29 cellular contexts compared by ENCODE assay signal in genomic region chr3:127422663-127423375, GRCh38.
A peak's percentile ranks its signal among the peaks of the same experiment; 100 is the strongest.
DNase-seq lines count a peak whose midpoint lies in the region; ATAC-seq and TF ChIP-seq lines count a peak whose summit lies in the region.
"Had no signal": no experiment of that assay in that cellular context is flagged by ENCODE, and none has a peak within 500 bp of the region (broad histone marks: within the 10 kb centered on the region; RNA-seq: fewer than 3 reads in every experiment).

No MANE protein-coding gene starts in this region.

- intact Hi-C loops in prostate gland (cut with DNase I), result no loop called here

- TF ChIP-seq CTCF in brain (conservative IDR thresholded peaks at IDR 0.05) (no peak), lung (IDR thresholded peaks at IDR 0.05; ENCODE audit: control extremely low read depth, extremely low read depth) (no peak), prostate gland (IDR thresholded peaks at IDR 0.05) (no peak)

- H3K4me3 ChIP-seq in lung (no peak overlapping the region), prostate gland (no peak overlapping the region)
- H3K4me3 ChIP-seq: A549, left lung, upper lobe of right lung had no signal

- peaks cover 0 to 3% (median 0%) of the 10 kb centered on the region in 5 experiments for H3K9me3 Mint-ChIP-seq in brain
- H3K9me3 Mint-ChIP-seq: activated T-cell treated with anti-CD3 and anti-CD28 coated beads, Interleukin-2, amount 50 U/mL, for 24 hours; CD8-positive, alpha-beta T cell; stimulated activated memory B cell treated with anti-CD40 and anti-IgM and Interleukin-4, amounts not matched to agents 10 μg/mL and 1 μg/mL and 100 μg/mL, for 72 hours had no signal

- WGBS in lung, 2 donors, result 62 to 67% methylated on average over 26 of the region's 26 CpGs
- WGBS in prostate gland, result 81% methylated on average over 25 of the region's 26 CpGs

- H3K36me3 Mint-ChIP-seq in brain, result no peaks in the 10 kb centered on the region
- H3K36me3 Mint-ChIP-seq: activated naive CD8-positive, alpha-beta T cell; CD8-positive, alpha-beta T cell; naive B cell; stimulated activated memory B cell treated with anti-CD40 and anti-IgM and Interleukin-4, amounts not matched to agents 10 μg/mL and 1 μg/mL and 100 μg/mL, for 72 hours had no signal

- H3K36me3 ChIP-seq in lung (ENCODE audit: control insufficient read depth in 2 of 2, insufficient read depth in 2 of 2, low read length in 2 of 2) (no peaks in the 10 kb centered on the region), prostate gland (no peaks in the 10 kb centered on the region)
- H3K36me3 ChIP-seq: left lung, upper lobe of right lung had no signal

- peak overlapping the region in 3 of 5 experiments; percentile 43 to 89 (median 86) for H3K27ac Mint-ChIP-seq in brain
- H3K27ac Mint-ChIP-seq: activated CD4-positive, alpha-beta T cell treated with anti-CD3 and anti-CD28 coated beads for 36 hours; activated naive CD8-positive, alpha-beta T cell; activated T-cell treated with anti-CD3 and anti-CD28 coated beads, Interleukin-2, amount 50 U/mL, for 24 hours; CD8-positive, alpha-beta T cell; stimulated activated memory B cell treated with anti-CD40 and anti-IgM and Interleukin-4, amounts not matched to agents 10 μg/mL and 1 μg/mL and 100 μg/mL, for 72 hours had no signal

- ATAC-seq in lung (ENCODE audit: insufficient read depth, low FRiP score), result no peak
- no peak for ATAC-seq in HG03280 (IDR thresholded peaks at IDR 0.05; ENCODE audit: unreplicated experiment)
- ATAC-seq: A549; activated CD4-positive, alpha-beta T cell treated with anti-CD3 and anti-CD28 coated beads for 36 hours; CD8-positive, alpha-beta T cell; left lung; stimulated activated memory B cell treated with anti-CD40 and anti-IgM and Interleukin-4, amounts not matched to agents 10 μg/mL and 1 μg/mL and 100 μg/mL, for 72 hours; upper lobe of right lung had no signal

- H3K4me3 Mint-ChIP-seq in brain, result no peak overlapping the region
- H3K4me3 Mint-ChIP-seq: activated CD4-positive, alpha-beta T cell treated with anti-CD3 and anti-CD28 coated beads for 36 hours; activated naive CD8-positive, alpha-beta T cell; activated T-cell treated with anti-CD3 and anti-CD28 coated beads, Interleukin-2, amount 50 U/mL, for 24 hours; CD8-positive, alpha-beta T cell; naive B cell; stimulated activated memory B cell treated with anti-CD40 and anti-IgM and Interleukin-4, amounts not matched to agents 10 μg/mL and 1 μg/mL and 100 μg/mL, for 72 hours had no signal

- H3K27me3 ChIP-seq in lung (ENCODE audit: control insufficient read depth, insufficient read depth), result peaks cover 3% of the 10 kb centered on the region
- H3K27me3 ChIP-seq in prostate gland (replicated peaks; ENCODE audit: insufficient read depth), result peaks cover 6% of the 10 kb centered on the region

- TF ChIP-seq POLR2A in prostate gland (IDR thresholded peaks at IDR 0.05), result no peak

- H3K4me1 ChIP-seq in lung (ENCODE audit: control insufficient read depth in 2 of 2, insufficient read depth in 2 of 2, low read length in 2 of 2) (peaks cover 0 to 1% of the 10 kb centered on the region in 2 donors), prostate gland (replicated peaks) (no peaks in the 10 kb centered on the region)
- H3K4me1 ChIP-seq: A549, left lung, upper lobe of right lung had no signal

- H3K27me3 Mint-ChIP-seq in brain, result peaks cover 16% of the 10 kb centered on the region

- H3K27ac ChIP-seq in lung (ENCODE audit: low read depth in 1 of 2, low read length in 1 of 2) (no peak overlapping the region), prostate gland (no peak overlapping the region)
- H3K27ac ChIP-seq: A549, epithelial cell of prostate, left lung, upper lobe of right lung had no signal

- H3K4me1 Mint-ChIP-seq in brain, result peaks cover 99% of the 10 kb centered on the region
- H3K4me1 Mint-ChIP-seq: activated CD4-positive, alpha-beta T cell treated with anti-CD3 and anti-CD28 coated beads for 36 hours; naive B cell; stimulated activated memory B cell treated with anti-CD40 and anti-IgM and Interleukin-4, amounts not matched to agents 10 μg/mL and 1 μg/mL and 100 μg/mL, for 72 hours had no signal

- DNase-seq in activated CD8-positive, alpha-beta memory T cell treated with anti-CD3 and anti-CD28 coated beads, Interleukin-2, amount 50 U/mL, for 48 hours, result peak; percentile 35
- no peak for DNase-seq in activated CD8-positive, alpha-beta memory T cell treated with anti-CD3 and anti-CD28 coated beads for 24 hours
- DNase-seq in lung (ENCODE audit: low spot score) (peak; percentile 27), ureter (ENCODE audit: low spot score) (peak; percentile 32), prostate gland (ENCODE audit: low spot score) (no peak), GOT3 (lab: John Stamatoyannopoulos, UW) (no peak)
- DNase-seq: activated CD4-positive, alpha-beta T cell treated with anti-CD3 and anti-CD28 coated beads for 36 hours; activated effector memory CD4-positive, alpha-beta T cell treated with anti-CD3 and anti-CD28 coated beads, Interleukin-2, amount 50 U/mL, for 16 hours; activated T-cell treated with anti-CD3 and anti-CD28 coated beads, Interleukin-2, amount 50 U/mL, for 24 hours; AML-193; DMS 273 treated with DMSO at 0.1 percent for 48 hours; effector CD8-positive, alpha-beta T cell; HCEC 1CT; MM.1S; naive B cell; NCI-H1436 treated with DMSO at 0.1 percent for 48 hours; NCI-H2081 treated with DMSO at 0.1 percent for 48 hours; NCI-H446; NCI-H774; T-helper 9 cell; upper lobe of right lung had no signal

- H3K9me3 ChIP-seq in lung (ENCODE audit: control insufficient read depth in 2 of 2, insufficient read depth in 1 of 2, low read length in 1 of 2) (no peaks in the 10 kb centered on the region), prostate gland (no peaks in the 10 kb centered on the region)
- H3K9me3 ChIP-seq: A549, left lung, upper lobe of right lung had no signal

Comparison
In these comparisons a context has a peak if more than half of its experiments do, and no peak if none do; other contexts are left out.
1. DNase-seq: peak in activated CD8-positive, alpha-beta memory T cell treated with anti-CD3 and anti-CD28 coated beads, Interleukin-2, amount 50 U/mL, for 48 hours (single experiment), lung (single experiment) and ureter (single experiment); none in activated CD8-positive, alpha-beta memory T cell treated with anti-CD3 and anti-CD28 coated beads for 24 hours (single experiment), prostate gland (single experiment) and GOT3 (single experiment).